In genomic region chr12:101763246-101763931, GRCh38 we compare ENCODE assay signal across 19 cellular contexts. TPM values are rescaled to one million over a fixed set of nuclear protein-coding genes. Genes with fewer than 3 reads are reported as not detected.
DNase-seq lines count a peak whose midpoint lies in the region; ATAC-seq and TF ChIP-seq lines count a peak whose summit lies in the region.
"Had no signal": no experiment of that assay in that cellular context is flagged by ENCODE, and none has a peak within 500 bp of the region (broad histone marks: within the 10 kb centered on the region; RNA-seq: fewer than 3 reads in every experiment).

No MANE protein-coding gene starts in this region.

- H3K9me3 Mint-ChIP-seq in GM23338 = no peaks in the 10 kb centered on the region
- H3K9me3 Mint-ChIP-seq in activated CD8-positive, alpha-beta T cell treated with anti-CD3 and anti-CD28 coated beads, Interleukin-2, amount 10 ng/mL, durations not matched to agents 7 days and 5 days (ENCODE audit: insufficient read depth) = no peaks in the 10 kb centered on the region
- H3K9me3 Mint-ChIP-seq: activated naive CD4-positive, alpha-beta T cell treated with anti-CD3 and anti-CD28 coated beads, Interleukin-2, amount 10 ng/mL, durations not matched to agents 7 days and 5 days; central memory CD8-positive, alpha-beta T cell; IgD-negative memory B cell had no signal

- in situ Hi-C loops in GM13976 (cut with MboI; ENCODE audit: low sequenced_read_pairs, unreplicated experiment) = loop anchor here (10.0 to 25.0 kb wide), 2 partner anchors 269 to 351 kb away; partner anchors contain the start of gene ARL1

- intact Hi-C loops in left ventricle myocardium superior (cut with micrococcal nuclease) = no loop called here
- intact Hi-C loops in prostate gland (cut with DNase I) = loop anchor here (10.0 kb wide), 1 partner anchor 269 kb away; no protein-coding TSS in a partner anchor

- no peak overlapping the region for H2AFZ ChIP-seq in GM23338

- POLR2A ChIA-PET in activated CD8-positive, alpha-beta T cell treated with anti-CD3 and anti-CD28 coated beads, Interleukin-2, amount 10 ng/mL, durations not matched to agents 7 days and 5 days (lab: Charles Lee) = no interaction called here

- H3K9me2 ChIP-seq in GM23338 (ENCODE audit: insufficient read depth) = no peaks in the 10 kb centered on the region

- TF ChIP-seq POLR2A in prostate gland (IDR thresholded peaks at IDR 0.05) = no peak

- H3K36me3 Mint-ChIP-seq in GM23338 (ENCODE audit: low read depth) (peaks cover 23% of the 10 kb centered on the region; the same call in 2 of the 3 replicates), T-helper 17 cell (ENCODE audit: low read depth) (peaks cover 3% of the 10 kb centered on the region)
- peaks cover 53% of the 10 kb centered on the region for H3K36me3 Mint-ChIP-seq in activated CD8-positive, alpha-beta T cell treated with anti-CD3 and anti-CD28 coated beads, Interleukin-2, amount 10 ng/mL, durations not matched to agents 7 days and 5 days (ENCODE audit: low read depth)

- no peak for DNase-seq in GM23338 (ENCODE audit: low spot score)
- no peak for DNase-seq in T-helper 17 cell
- no peak for DNase-seq in left ventricle myocardium superior
- DNase-seq in prostate gland (ENCODE audit: low spot score) = no peak
- no peak for DNase-seq in AG08396 (ENCODE audit: low spot score)
- no peak for DNase-seq in GM13976 (ENCODE audit: low spot score)
- no peak for DNase-seq in activated CD8-positive, alpha-beta T cell treated with anti-CD3 and anti-CD28 coated beads, Interleukin-2, amount 10 ng/mL, durations not matched to agents 7 days and 5 days
- no peak for DNase-seq in GM10266 (ENCODE audit: extremely low spot score)
- DNase-seq: activated naive CD4-positive, alpha-beta T cell treated with anti-CD3 and anti-CD28 coated beads, Interleukin-2, amount 10 ng/mL, durations not matched to agents 7 days and 5 days; EL; NCI-H1694; NCI-H524; posterior cingulate gyrus; stimulated activated CD8-positive, alpha-beta memory T cell treated with anti-CD3 and anti-CD28 coated beads, Interleukin-4, amount 100 ng/mL, for 48 hours; T-helper 9 cell had no signal

- no peaks in the 10 kb centered on the region for H3K4me1 ChIP-seq in GM23338 (ENCODE audit: insufficient read depth)
- peaks cover 3% of the 10 kb centered on the region for H3K4me1 ChIP-seq in prostate gland (replicated peaks)
- H3K4me1 ChIP-seq: BLaER1 had no signal

- H3K4me1 Mint-ChIP-seq in GM23338 (peaks cover 7% of the 10 kb centered on the region), T-helper 17 cell (no peaks in the 10 kb centered on the region)
- H3K4me1 Mint-ChIP-seq in activated CD8-positive, alpha-beta T cell treated with anti-CD3 and anti-CD28 coated beads, Interleukin-2, amount 10 ng/mL, durations not matched to agents 7 days and 5 days (ENCODE audit: low read depth) = no peaks in the 10 kb centered on the region
- H3K4me1 Mint-ChIP-seq: activated naive CD4-positive, alpha-beta T cell treated with anti-CD3 and anti-CD28 coated beads, Interleukin-2, amount 10 ng/mL, durations not matched to agents 7 days and 5 days; central memory CD8-positive, alpha-beta T cell had no signal

- H3F3A ChIP-seq in GM23338 (replicated peaks; ENCODE audit: low read depth) = no peaks in the 10 kb centered on the region

- no peak overlapping the region for H3K4me2 ChIP-seq in GM23338
- H3K4me2 ChIP-seq: BLaER1 had no signal

- WGBS in prostate gland = 77% methylated on average over 6 of the region's 6 CpGs

- CTCF ChIA-PET in activated CD8-positive, alpha-beta T cell treated with anti-CD3 and anti-CD28 coated beads, Interleukin-2, amount 10 ng/mL, durations not matched to agents 7 days and 5 days (lab: Charles Lee) = interaction anchor here (1.4 to 1.5 kb wide), 2 partner anchors 8 to 77 kb away, joined by 3 to 6 read pairs; no protein-coding TSS in a partner anchor

- H3K27ac Mint-ChIP-seq in GM23338 (peak overlapping the region; percentile 46), T-helper 17 cell (peak overlapping the region; percentile 51)
- no peak overlapping the region for H3K27ac Mint-ChIP-seq in activated CD8-positive, alpha-beta T cell treated with anti-CD3 and anti-CD28 coated beads, Interleukin-2, amount 10 ng/mL, durations not matched to agents 7 days and 5 days
- H3K27ac Mint-ChIP-seq: activated naive CD4-positive, alpha-beta T cell treated with anti-CD3 and anti-CD28 coated beads, Interleukin-2, amount 10 ng/mL, durations not matched to agents 7 days and 5 days had no signal

- H3K27me3 Mint-ChIP-seq in GM23338 (ENCODE audit: insufficient read depth, low read depth, poor library complexity) = peaks cover 3% of the 10 kb centered on the region
- no peaks in the 10 kb centered on the region for H3K27me3 Mint-ChIP-seq in T-helper 17 cell
- H3K27me3 Mint-ChIP-seq in activated CD8-positive, alpha-beta T cell treated with anti-CD3 and anti-CD28 coated beads, Interleukin-2, amount 10 ng/mL, durations not matched to agents 7 days and 5 days (ENCODE audit: low read depth) = no peaks in the 10 kb centered on the region
- H3K27me3 Mint-ChIP-seq: activated naive CD4-positive, alpha-beta T cell treated with anti-CD3 and anti-CD28 coated beads, Interleukin-2, amount 10 ng/mL, durations not matched to agents 7 days and 5 days; central memory CD8-positive, alpha-beta T cell; IgD-negative memory B cell had no signal

- H3K4me3 Mint-ChIP-seq in GM23338 (no peak overlapping the region), T-helper 17 cell (no peak overlapping the region)
- no peak overlapping the region for H3K4me3 Mint-ChIP-seq in activated CD8-positive, alpha-beta T cell treated with anti-CD3 and anti-CD28 coated beads, Interleukin-2, amount 10 ng/mL, durations not matched to agents 7 days and 5 days
- H3K4me3 Mint-ChIP-seq: activated naive CD4-positive, alpha-beta T cell treated with anti-CD3 and anti-CD28 coated beads, Interleukin-2, amount 10 ng/mL, durations not matched to agents 7 days and 5 days; central memory CD8-positive, alpha-beta T cell; IgD-negative memory B cell had no signal

- TF ChIP-seq CTCF in GM23338 (conservative IDR thresholded peaks at IDR 0.05; ENCODE audit: low read depth in 2 of 2) = no peak
- no peak for TF ChIP-seq CTCF in prostate gland (IDR thresholded peaks at IDR 0.05)
- no peak for TF ChIP-seq CTCF in GM13976 (IDR thresholded peaks at IDR 0.05; ENCODE audit: borderline replicate concordance, control extremely low read depth, extremely low read depth, insufficient read depth, missing control alignments)
- TF ChIP-seq CTCF in GM10266 (IDR thresholded peaks at IDR 0.05; ENCODE audit: control insufficient read depth, insufficient read depth, low read depth, missing control alignments) = no peak

- no peaks in the 10 kb centered on the region; the same call in 1 of the 2 replicates for H4K20me1 ChIP-seq in GM23338 (replicated peaks; ENCODE audit: insufficient read depth)
- H4K20me1 ChIP-seq: BLaER1 had no signal

- no peaks in the 10 kb centered on the region for H3K9me3 ChIP-seq in T-helper 17 cell (ENCODE audit: control insufficient read depth, low read length, poor library complexity, severe bottlenecking)
- no peaks in the 10 kb centered on the region for H3K9me3 ChIP-seq in prostate gland
- H3K9me3 ChIP-seq: BLaER1 had no signal

- ATAC-seq in GM23338 (no peak), T-helper 17 cell (no peak), left ventricle myocardium superior (peak; percentile 63)
- no peak for ATAC-seq in activated CD8-positive, alpha-beta T cell treated with anti-CD3 and anti-CD28 coated beads, Interleukin-2, amount 10 ng/mL, durations not matched to agents 7 days and 5 days

- H3K36me3 ChIP-seq in GM23338 (ENCODE audit: insufficient read depth) (peaks cover 24% of the 10 kb centered on the region; the same call in 1 of the 2 replicates), prostate gland (no peaks in the 10 kb centered on the region)

- H3K27me3 ChIP-seq in GM23338 (ENCODE audit: insufficient read depth) = no peaks in the 10 kb centered on the region
- no peaks in the 10 kb centered on the region for H3K27me3 ChIP-seq in prostate gland (replicated peaks; ENCODE audit: insufficient read depth)
- H3K27me3 ChIP-seq: BLaER1 had no signal

- H3K27ac ChIP-seq in GM23338 (ENCODE audit: low read depth) (no peak overlapping the region), prostate gland (peak overlapping the region; percentile 54 to 67)
- H3K27ac ChIP-seq: BLaER1 had no signal

- no peaks in the 10 kb centered on the region for H3K79me2 ChIP-seq in GM23338 (replicated peaks; ENCODE audit: insufficient read depth)

- H3K4me3 ChIP-seq in GM23338 (no peak overlapping the region), prostate gland (no peak overlapping the region)
- H3K4me3 ChIP-seq: BLaER1 had no signal

TF ChIP-seq in GM23338, 12 proteins besides CTCF, POLR2A, EP300 and RAD21:
- TF ChIP-seq ZNF114 (CRISPR knock-in tag; IDR thresholded peaks at IDR 0.05) = no peak

RNA-seq across cellular contexts. Expression of gene SYCP3, which starts 24.1 kb away (rescaled TPM):
- 0.07 TPM in 1 of 2 replicates, not detected in the other for total RNA-seq in GM23338 (2014; rRNA removed; shearing (Covaris generic))
- polyA plus RNA-seq in GM23338 (2016; fragmentation: Nextera tagmentation; extraction: Ambion mirVana) = 1.5 TPM in 2 replicates
- under 1 TPM; 0.29 to 0.47 TPM for total RNA-seq in T-helper 17 cell
- not detected for total RNA-seq in left ventricle myocardium superior
- total RNA-seq in prostate gland = 10 to 100 TPM in 1 of 2 donors, not detected in 1; 14.0 TPM
- total RNA-seq in activated CD8-positive, alpha-beta T cell treated with anti-CD3 and anti-CD28 coated beads, Interleukin-2, amount 10 ng/mL, durations not matched to agents 7 days and 5 days = 1 to 10 TPM; 1.7 to 2.0 TPM
- total RNA-seq: RPMI7951 had no signal
